1 cellular context compared by ENCODE assay signal in the genomic region with DNA sequence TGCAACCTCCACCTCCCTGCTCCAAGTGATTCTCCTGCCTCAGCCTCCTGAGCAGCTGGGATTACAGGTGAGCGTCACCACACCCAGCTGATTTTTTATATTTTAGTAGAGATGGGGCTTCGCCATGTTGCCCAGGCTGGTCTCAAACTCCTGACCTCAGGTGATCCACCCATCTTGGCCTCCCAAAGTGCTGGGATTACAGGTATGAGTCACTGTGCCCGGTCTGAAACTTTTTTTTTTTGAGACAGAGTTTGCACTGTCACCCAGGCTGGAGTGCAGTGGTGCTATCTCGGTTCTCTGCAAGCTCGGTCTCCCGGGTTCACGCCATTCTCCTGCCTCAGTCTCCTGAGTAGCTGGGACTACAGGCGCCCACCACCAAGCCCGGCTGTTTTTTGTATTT.
A peak's percentile ranks its signal among the peaks of the same experiment; 100 is the strongest.
TF ChIP-seq lines count a peak whose summit lies in the region.
"Not testable (repeated sequence)": the region's sequence is repeated elsewhere in the genome, so short reads cannot be mapped to it uniquely, and the experiment has no call there.

No MANE protein-coding gene starts in this region.

TF ChIP-seq in K562, 482 proteins besides CTCF, POLR2A, EP300 and RAD21 (continued from another document):
- TF ChIP-seq, protein P1, sequence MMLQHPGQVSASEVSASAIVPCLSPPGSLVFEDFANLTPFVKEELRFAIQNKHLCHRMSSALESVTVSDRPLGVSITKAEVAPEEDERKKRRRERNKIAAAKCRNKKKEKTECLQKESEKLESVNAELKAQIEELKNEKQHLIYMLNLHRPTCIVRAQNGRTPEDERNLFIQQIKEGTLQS (IDR thresholded peaks at IDR 0.05), result peak; percentile 57
- TF ChIP-seq, protein P1 (CRISPR knock-in tag; conservative IDR thresholded peaks at IDR 0.05), result not testable (repeated sequence)
